Comparison of ENCODE assay signal across 21 cellular contexts in genomic region chr12:58465418-58465817, GRCh38.
"Had no signal": no experiment of that assay in that cellular context is flagged by ENCODE, and none has a peak within 500 bp of the region (broad histone marks: within the 10 kb centered on the region; RNA-seq: fewer than 3 reads in every experiment).

No MANE protein-coding gene starts in this region.

- H3K9me3 ChIP-seq: gastrocnemius medialis, neutrophil, pancreas, right lobe of liver had no signal

- H3K4me3 ChIP-seq: dorsolateral prefrontal cortex, gastrocnemius medialis, left lung, pancreas, right lobe of liver had no signal

- H3K27me3 Mint-ChIP-seq: activated CD4-positive, alpha-beta T cell treated with anti-CD3 and anti-CD28 coated beads, Interleukin-2, amount 10 ng/mL, durations not matched to agents 24 days and 14 days; activated naive CD8-positive, alpha-beta T cell treated with anti-CD3 and anti-CD28 coated beads for 36 hours; natural killer cell treated with Interleukin-12 subunit alpha and Interleukin-12 subunit beta and Interleukin-15 and Interleukin-18, amount 100 ng/mL, for 72 hours had no signal

- DNase-seq: activated CD4-positive, alpha-beta T cell treated with anti-CD3 and anti-CD28 coated beads, Interleukin-2, amount 10 ng/mL, durations not matched to agents 24 days and 14 days; activated CD4-positive, CD25-positive, alpha-beta regulatory T cell; activated CD8-positive, alpha-beta T cell treated with anti-CD3 and anti-CD28 coated beads for 36 hours; activated naive CD4-positive, alpha-beta T cell; activated naive CD8-positive, alpha-beta T cell treated with anti-CD3 and anti-CD28 coated beads for 36 hours; activated T-cell treated with anti-CD3 and anti-CD28 coated beads, Interleukin-2, amount 50 U/mL, for 1 hour; caudate nucleus; gastrocnemius medialis; head of caudate nucleus; left lung; pancreas; right lobe of liver; stimulated activated CD4-positive, alpha-beta T cell treated with anti-CD3 and anti-CD28 coated beads, Interleukin-4, amount 100 ng/mL, for 24 hours; stimulated activated naive B cell treated with anti-CD40 and anti-IgM and Interleukin-4, amounts not matched to agents 10 μg/mL and 1 μg/mL and 100 μg/mL, for 72 hours had no signal

- H3K36me3 Mint-ChIP-seq: activated naive CD8-positive, alpha-beta T cell treated with anti-CD3 and anti-CD28 coated beads for 36 hours; brain; stimulated activated naive B cell treated with anti-CD40 and anti-IgM and Interleukin-4, amounts not matched to agents 10 μg/mL and 1 μg/mL and 100 μg/mL, for 72 hours had no signal

- ATAC-seq: activated CD8-positive, alpha-beta T cell treated with anti-CD3 and anti-CD28 coated beads for 36 hours; activated T-helper 17 cell treated with anti-CD3 and anti-CD28 coated beads, Interleukin-2, amount 50 U/mL, for 72 hours; gastrocnemius medialis; left lung; natural killer cell treated with Interleukin-12 subunit alpha and Interleukin-12 subunit beta and Interleukin-15 and Interleukin-18, amount 100 ng/mL, for 72 hours; pancreas; right lobe of liver; stimulated activated naive B cell treated with anti-CD40 and anti-IgM and Interleukin-4, amounts not matched to agents 10 μg/mL and 1 μg/mL and 100 μg/mL, for 72 hours had no signal

- H3K4me1 ChIP-seq: gastrocnemius medialis, left lung, pancreas, right lobe of liver had no signal

- H3K4me3 Mint-ChIP-seq: activated CD4-positive, alpha-beta T cell treated with anti-CD3 and anti-CD28 coated beads, Interleukin-2, amount 10 ng/mL, durations not matched to agents 24 days and 14 days; activated CD8-positive, alpha-beta T cell treated with anti-CD3 and anti-CD28 coated beads for 36 hours; activated naive CD8-positive, alpha-beta T cell treated with anti-CD3 and anti-CD28 coated beads for 36 hours; activated T-helper 17 cell treated with anti-CD3 and anti-CD28 coated beads, Interleukin-2, amount 50 U/mL, for 72 hours; brain; mesothelial cell of epicardium; natural killer cell treated with Interleukin-12 subunit alpha and Interleukin-12 subunit beta and Interleukin-15 and Interleukin-18, amount 100 ng/mL, for 72 hours; stimulated activated naive B cell treated with anti-CD40 and anti-IgM and Interleukin-4, amounts not matched to agents 10 μg/mL and 1 μg/mL and 100 μg/mL, for 72 hours had no signal

- H3K27me3 ChIP-seq: dorsolateral prefrontal cortex, gastrocnemius medialis, left lung, neutrophil, pancreas, right lobe of liver had no signal

- H3K4me1 Mint-ChIP-seq: activated CD4-positive, alpha-beta T cell treated with anti-CD3 and anti-CD28 coated beads, Interleukin-2, amount 10 ng/mL, durations not matched to agents 24 days and 14 days; activated naive CD8-positive, alpha-beta T cell treated with anti-CD3 and anti-CD28 coated beads for 36 hours; activated T-helper 17 cell treated with anti-CD3 and anti-CD28 coated beads, Interleukin-2, amount 50 U/mL, for 72 hours; brain; stimulated activated naive B cell treated with anti-CD40 and anti-IgM and Interleukin-4, amounts not matched to agents 10 μg/mL and 1 μg/mL and 100 μg/mL, for 72 hours had no signal

- H3K27ac Mint-ChIP-seq: activated CD4-positive, alpha-beta T cell treated with anti-CD3 and anti-CD28 coated beads, Interleukin-2, amount 10 ng/mL, durations not matched to agents 24 days and 14 days; activated CD8-positive, alpha-beta T cell treated with anti-CD3 and anti-CD28 coated beads for 36 hours; activated naive CD8-positive, alpha-beta T cell treated with anti-CD3 and anti-CD28 coated beads for 36 hours; activated T-helper 17 cell treated with anti-CD3 and anti-CD28 coated beads, Interleukin-2, amount 50 U/mL, for 72 hours; brain; mesothelial cell of epicardium; natural killer cell treated with Interleukin-12 subunit alpha and Interleukin-12 subunit beta and Interleukin-15 and Interleukin-18, amount 100 ng/mL, for 72 hours; stimulated activated naive B cell treated with anti-CD40 and anti-IgM and Interleukin-4, amounts not matched to agents 10 μg/mL and 1 μg/mL and 100 μg/mL, for 72 hours had no signal

- H3K36me3 ChIP-seq: gastrocnemius medialis, left lung, neutrophil, pancreas, right lobe of liver had no signal

- H3K27ac ChIP-seq: epithelial cell of prostate, gastrocnemius medialis, left lung, neutrophil, pancreas, right lobe of liver had no signal
